In the genomic region with DNA sequence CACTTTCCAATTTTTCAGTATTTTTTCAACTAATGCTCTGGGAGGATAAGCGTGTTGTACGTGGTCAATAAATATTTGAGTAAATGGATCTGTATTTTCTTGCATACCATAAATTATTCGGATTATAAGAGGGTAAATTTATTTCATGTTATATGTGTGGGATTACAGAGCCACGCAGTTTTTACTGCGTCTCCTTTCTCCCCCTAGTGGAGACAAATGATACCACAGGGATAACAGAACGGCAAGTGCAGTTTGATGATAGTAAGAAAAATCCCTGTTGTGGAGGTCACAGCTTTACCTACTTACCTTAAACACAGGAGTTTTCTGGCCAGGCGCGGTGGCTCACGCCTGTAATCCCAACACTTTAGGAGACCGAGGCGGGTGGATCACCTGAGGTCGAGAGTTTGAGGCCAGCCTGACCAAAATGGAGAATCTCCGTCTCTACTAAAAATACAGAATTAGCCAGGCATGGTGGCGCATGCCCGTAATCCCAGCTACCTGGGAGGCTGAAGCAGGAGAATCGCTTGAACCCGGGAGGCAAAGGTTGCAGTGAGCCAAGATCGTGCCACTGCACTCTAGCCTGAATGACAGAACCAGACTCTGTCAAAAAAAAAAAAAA, we compare ENCODE assay signal across 1 cellular context.
TF ChIP-seq lines count a peak whose summit lies in the region.

No MANE protein-coding gene starts in this region.

TF ChIP-seq in H1, 55 proteins besides CTCF, POLR2A, EP300 and RAD21:
- TF ChIP-seq HDAC2 (IDR thresholded peaks at IDR 0.05; ENCODE audit: borderline replicate concordance in 1 of 2, low read depth in 2 of 2, low read length in 2 of 2), result no peak
- no peak for TF ChIP-seq KDM1A (IDR thresholded peaks at IDR 0.05; ENCODE audit: borderline replicate concordance, low read length)
- TF ChIP-seq, protein P1, sequence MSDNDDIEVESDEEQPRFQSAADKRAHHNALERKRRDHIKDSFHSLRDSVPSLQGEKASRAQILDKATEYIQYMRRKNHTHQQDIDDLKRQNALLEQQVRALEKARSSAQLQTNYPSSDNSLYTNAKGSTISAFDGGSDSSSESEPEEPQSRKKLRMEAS (IDR thresholded peaks at IDR 0.05), result no peak
- TF ChIP-seq RNF2 (IDR thresholded peaks at IDR 0.05; ENCODE audit: borderline replicate concordance, low read depth, low read length, missing control alignments, poor library complexity, severe bottlenecking), result no peak
- TF ChIP-seq HDAC6 (IDR thresholded peaks at IDR 0.05; ENCODE audit: low read depth, low read length), result no peak
- TF ChIP-seq, protein P2, sequence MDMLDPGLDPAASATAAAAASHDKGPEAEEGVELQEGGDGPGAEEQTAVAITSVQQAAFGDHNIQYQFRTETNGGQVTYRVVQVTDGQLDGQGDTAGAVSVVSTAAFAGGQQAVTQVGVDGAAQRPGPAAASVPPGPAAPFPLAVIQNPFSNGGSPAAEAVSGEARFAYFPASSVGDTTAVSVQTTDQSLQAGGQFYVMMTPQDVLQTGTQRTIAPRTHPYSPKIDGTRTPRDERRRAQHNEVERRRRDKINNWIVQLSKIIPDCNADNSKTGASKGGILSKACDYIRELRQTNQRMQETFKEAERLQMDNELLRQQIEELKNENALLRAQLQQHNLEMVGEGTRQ (IDR thresholded peaks at IDR 0.05; ENCODE audit: low read length), result no peak
- no peak for TF ChIP-seq KDM4A (IDR thresholded peaks at IDR 0.05; ENCODE audit: low read depth, low read length, severe bottlenecking)
- no peak for TF ChIP-seq SAP30 (IDR thresholded peaks at IDR 0.05; ENCODE audit: insufficient read depth, insufficient replicate concordance, low read length)
- TF ChIP-seq ZNF274 (IDR thresholded peaks at IDR 0.05; ENCODE audit: borderline replicate concordance, extremely low read depth, low read length), result no peak
- TF ChIP-seq BRCA1 (IDR thresholded peaks at IDR 0.05; ENCODE audit: low read depth, low read length), result no peak
- TF ChIP-seq CREB1 (IDR thresholded peaks at IDR 0.05), result no peak
- no peak for TF ChIP-seq SRF (IDR thresholded peaks at IDR 0.05; ENCODE audit: low read depth, low read length)
